8 cellular contexts compared by ENCODE assay signal in the genomic region with DNA sequence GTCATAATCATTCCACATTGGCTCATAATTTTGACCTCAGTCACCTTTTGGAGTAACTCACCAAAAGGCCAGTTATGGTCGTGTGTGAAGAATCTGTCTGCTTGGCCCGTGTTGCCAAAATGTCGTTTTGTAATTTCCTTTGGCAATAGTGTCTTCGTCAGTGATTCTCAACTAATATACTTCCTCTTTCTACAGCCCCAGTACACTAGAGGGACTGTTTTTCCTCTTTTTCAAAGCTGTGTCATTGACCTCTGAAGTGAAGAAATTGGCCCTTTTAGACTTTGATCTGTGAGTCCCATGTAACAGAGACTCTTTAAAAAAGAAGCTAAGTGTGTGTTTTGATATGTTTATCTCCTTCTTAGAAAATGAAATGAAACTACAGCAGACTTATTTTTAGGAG. TPM values are rescaled to one million over a fixed set of nuclear protein-coding genes. Genes with fewer than 3 reads are reported as not detected.
DNase-seq lines count a peak whose midpoint lies in the region; ATAC-seq and TF ChIP-seq lines count a peak whose summit lies in the region.

No MANE protein-coding gene starts in this region.

- ATAC-seq in GM19025 (IDR thresholded peaks at IDR 0.05; ENCODE audit: low read depth, unreplicated experiment), result peak; percentile 35

- DNase-seq in MV-4-11 (lab: John Stamatoyannopoulos, UW), result peak; percentile 98
- peak; percentile 75 for DNase-seq in choroid plexus epithelial cell (ENCODE audit: low read depth)
- DNase-seq in mucosa of gallbladder (ENCODE audit: low spot score), result peak; percentile 54
- no peak for DNase-seq in GOT3 (lab: John Stamatoyannopoulos, UW)
- DNase-seq in SK-N-DZ (ENCODE audit: low spot score), result no peak
- DNase-seq in NCI-H1417 (lab: John Stamatoyannopoulos, UW), result no peak
- DNase-seq in activated CD4-positive, CD25-positive, alpha-beta regulatory T cell treated with anti-CD3 and anti-CD28 coated beads, Interleukin-2, amount 50 U/mL, for 72 hours, result no peak

- TF ChIP-seq CTCF in choroid plexus epithelial cell (conservative IDR thresholded peaks at IDR 0.05; ENCODE audit: low read depth, low read length), result peak; percentile 33

- no peak overlapping the region for H3K4me3 ChIP-seq in choroid plexus epithelial cell (ENCODE audit: low read depth, low read length)

RNA-seq across cellular contexts. Expression of gene FOXO3, which starts 5.2 kb away (rescaled TPM):
- total RNA-seq in mucosa of gallbladder, result 71.4 TPM
- polyA plus RNA-seq in SK-N-DZ (2014; cell fraction: cytosol; rRNA removed), result 25.5 and 26.1 TPM in 2 replicates
- 9.4 and 14.1 TPM in 2 replicates for polyA plus RNA-seq in SK-N-DZ (2014; cell fraction: nucleus; rRNA removed)

Comparison
In these comparisons a context has a peak if more than half of its experiments do, and no peak if none do; other contexts are left out.
1. DNase-seq: peak in MV-4-11 (single experiment), choroid plexus epithelial cell (single experiment) and mucosa of gallbladder (single experiment); none in GOT3 (single experiment), SK-N-DZ (single experiment), NCI-H1417 (0 of 3) and activated CD4-positive, CD25-positive, alpha-beta regulatory T cell treated with anti-CD3 and anti-CD28 coated beads, Interleukin-2, amount 50 U/mL, for 72 hours (single experiment).